12 cellular contexts compared by ENCODE assay signal in the genomic region with DNA sequence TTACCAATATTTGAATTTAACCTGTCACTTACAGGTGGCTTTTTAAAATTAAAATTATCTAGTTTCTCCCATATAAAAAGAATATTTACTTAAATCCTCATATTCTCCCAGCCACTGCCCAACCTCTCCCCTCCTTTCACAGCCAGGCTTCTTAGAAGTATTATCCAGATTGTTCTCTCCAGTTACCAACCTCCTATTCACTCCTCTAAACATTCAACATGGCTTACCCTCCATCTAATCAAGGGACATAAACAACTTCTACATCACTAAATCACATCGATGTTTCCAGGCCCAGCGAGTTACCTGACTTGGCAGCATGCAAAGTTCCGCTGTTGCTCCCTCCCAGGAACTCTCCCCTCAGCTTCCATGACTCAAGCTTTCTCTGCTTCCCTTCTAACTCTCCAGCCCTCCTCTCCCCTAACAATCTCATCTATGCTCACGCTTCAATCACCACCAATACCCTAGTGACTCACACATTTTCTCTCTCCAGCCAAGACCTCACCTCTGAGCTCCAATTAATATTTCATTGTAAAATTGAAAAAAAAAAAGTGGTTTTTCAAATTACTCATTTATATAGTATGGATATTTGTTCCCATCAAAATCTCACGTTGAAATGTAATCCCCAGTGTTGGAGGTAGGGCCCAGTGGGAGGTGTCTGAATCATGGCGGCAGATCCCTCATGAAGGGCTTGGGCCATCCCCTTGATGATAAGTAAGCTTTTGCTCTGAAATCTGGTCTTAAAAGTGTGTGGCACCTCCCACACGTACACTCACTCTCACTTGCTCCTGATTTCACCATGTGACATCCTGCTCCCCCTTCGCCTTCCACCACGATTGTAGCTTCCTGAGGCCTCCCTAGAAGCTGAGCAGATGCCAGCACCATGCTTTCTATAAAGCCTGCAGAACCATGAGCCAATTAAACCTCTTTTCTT.
DNase-seq lines count a peak whose midpoint lies in the region; ATAC-seq and TF ChIP-seq lines count a peak whose summit lies in the region.
"Had no signal": no experiment of that assay in that cellular context is flagged by ENCODE, and none has a peak within 500 bp of the region (broad histone marks: within the 10 kb centered on the region; RNA-seq: fewer than 3 reads in every experiment).

No MANE protein-coding gene starts in this region.

- TF ChIP-seq CTCF in chondrocyte (IDR thresholded peaks at IDR 0.05) = no peak
- TF ChIP-seq CTCF in retinal pigment epithelial cell (conservative IDR thresholded peaks at IDR 0.05; ENCODE audit: low read depth, low read length) = no peak
- no peak for TF ChIP-seq CTCF in upper lobe of right lung (IDR thresholded peaks at IDR 0.05)
- no peak for TF ChIP-seq CTCF in GM13977 (IDR thresholded peaks at IDR 0.05; ENCODE audit: extremely low read depth, insufficient read depth, missing control alignments)

- no peaks in the 10 kb centered on the region for H3K27me3 ChIP-seq in upper lobe of right lung
- H3K27me3 ChIP-seq: neutrophil had no signal

- H3K27me3 Mint-ChIP-seq in chondrocyte (ENCODE audit: low read depth) = no peaks in the 10 kb centered on the region
- H3K27me3 Mint-ChIP-seq: brain had no signal

- H3K27ac ChIP-seq in upper lobe of right lung = no peak overlapping the region
- H3K27ac ChIP-seq: KMS-11, neutrophil had no signal

- peak; percentile 65 to 92 for ATAC-seq in activated naive CD4-positive, alpha-beta T cell treated with anti-CD3 and anti-CD28 coated beads, Interleukin-2, amount 50 U/mL, for 72 hours
- no peak for ATAC-seq in upper lobe of right lung
- no peak for ATAC-seq in HG03565 (IDR thresholded peaks at IDR 0.05; ENCODE audit: unreplicated experiment)

- no peak for DNase-seq in activated naive CD4-positive, alpha-beta T cell treated with anti-CD3 and anti-CD28 coated beads, Interleukin-2, amount 50 U/mL, for 72 hours (ENCODE audit: low spot score in 2 of 2)
- no peak for DNase-seq in activated naive CD4-positive, alpha-beta T cell treated with Interleukin-2 at 50 U/mL for 16 hours
- DNase-seq in RPMI7951 (ENCODE audit: low read depth) (peak; percentile 14), chondrocyte (ENCODE audit: low spot score) (no peak), retinal pigment epithelial cell (ENCODE audit: low read depth) (peak; percentile 83), upper lobe of right lung (no peak), GM13977 (ENCODE audit: low spot score) (no peak)
- DNase-seq: NCI-H510A had no signal

- H3K36me3 ChIP-seq in upper lobe of right lung = peaks cover 31% of the 10 kb centered on the region

- H3K9me3 Mint-ChIP-seq in activated naive CD4-positive, alpha-beta T cell treated with anti-CD3 and anti-CD28 coated beads, Interleukin-2, amount 50 U/mL, for 72 hours = no peaks in the 10 kb centered on the region
- no peaks in the 10 kb centered on the region for H3K9me3 Mint-ChIP-seq in chondrocyte (ENCODE audit: low read depth)

- H3K4me1 ChIP-seq in upper lobe of right lung = no peaks in the 10 kb centered on the region

- H3K4me1 Mint-ChIP-seq in chondrocyte (ENCODE audit: low read depth) = peaks cover 33% of the 10 kb centered on the region

- no peaks in the 10 kb centered on the region for H3K9me3 ChIP-seq in upper lobe of right lung
- H3K9me3 ChIP-seq: neutrophil had no signal

- in situ Hi-C loops in GM13977 (cut with MboI; ENCODE audit: low pct_unique_long_range_greater_than_20kb, low sequenced_read_pairs, unreplicated experiment) = no loop called here

- no peak overlapping the region for H3K4me3 Mint-ChIP-seq in chondrocyte (ENCODE audit: unreplicated experiment)
- H3K4me3 Mint-ChIP-seq: brain had no signal

- intact Hi-C loops in upper lobe of right lung (cut with DNase I) = no loop called here

- H3K27ac Mint-ChIP-seq in activated naive CD4-positive, alpha-beta T cell treated with anti-CD3 and anti-CD28 coated beads, Interleukin-2, amount 50 U/mL, for 72 hours = peak overlapping the region; percentile 73 to 78
- H3K27ac Mint-ChIP-seq in chondrocyte (ENCODE audit: unreplicated experiment) = peak overlapping the region; percentile 4

- peaks cover 19 to 25% of the 10 kb centered on the region in 2 donors for H3K36me3 Mint-ChIP-seq in activated naive CD4-positive, alpha-beta T cell treated with anti-CD3 and anti-CD28 coated beads, Interleukin-2, amount 50 U/mL, for 72 hours
- H3K36me3 Mint-ChIP-seq in chondrocyte (ENCODE audit: low read depth) = peaks cover 16% of the 10 kb centered on the region

- H3K4me3 ChIP-seq in retinal pigment epithelial cell (ENCODE audit: low read length) (no peak overlapping the region), upper lobe of right lung (no peak overlapping the region)

Comparison
In these comparisons a context has a peak if more than half of its experiments do, and no peak if none do; other contexts are left out.
1. ATAC-seq: peak in activated naive CD4-positive, alpha-beta T cell treated with anti-CD3 and anti-CD28 coated beads, Interleukin-2, amount 50 U/mL, for 72 hours (2 of 2); none in upper lobe of right lung (single experiment) and HG03565 (single experiment).
2. DNase-seq: peak in RPMI7951 (single experiment) and retinal pigment epithelial cell (single experiment); none in activated naive CD4-positive, alpha-beta T cell treated with anti-CD3 and anti-CD28 coated beads, Interleukin-2, amount 50 U/mL, for 72 hours (0 of 2), activated naive CD4-positive, alpha-beta T cell treated with Interleukin-2 at 50 U/mL for 16 hours (single experiment), chondrocyte (single experiment), upper lobe of right lung (single experiment) and GM13977 (single experiment).